ENCODE assay signal across 26 cellular contexts in genomic region chr6:1439349-1439748, GRCh38. TPM values are rescaled to one million over a fixed set of nuclear protein-coding genes. Genes with fewer than 3 reads are reported as not detected.
"Had no signal": no experiment of that assay in that cellular context is flagged by ENCODE, and none has a peak within 500 bp of the region (broad histone marks: within the 10 kb centered on the region; RNA-seq: fewer than 3 reads in every experiment).

No MANE protein-coding gene starts in this region.

- H3K4me3 ChIP-seq: adrenal gland, SK-N-MC had no signal

- DNase-seq: activated CD4-positive, alpha-beta T cell treated with anti-CD3 and anti-CD28 coated beads for 36 hours; activated CD4-positive, alpha-beta T cell treated with anti-CD3 and anti-CD28 coated beads, Interleukin-2, amount 10 ng/mL, durations not matched to agents 7 days and 5 days; activated CD4-positive, alpha-beta T cell treated with anti-CD3 and anti-CD28 coated beads, Interleukin-2, amount 50 U/mL, for 48 hours; activated CD8-positive, alpha-beta memory T cell treated with anti-CD3 and anti-CD28 coated beads, Interleukin-2, amount 50 U/mL, for 4 hours; activated gamma-delta T cell treated with Interleukin-2 at 50 U/mL for 16 hours; activated naive CD4-positive, alpha-beta T cell treated with anti-CD3 and anti-CD28 coated beads for 36 hours; activated T-cell treated with anti-CD3 and anti-CD28 coated beads for 4 hours; activated T-cell treated with anti-CD3 and anti-CD28 coated beads, Interleukin-2, amount 50 U/mL, for 4 hours; adrenal gland; central memory CD4-positive, alpha-beta T cell; Karpas-422; KBM-7; NCI-H1105; NCI-H1417 treated with DMSO at 0.1 percent for 48 hours; NCI-H1694; NCI-H1930; NCI-H2081 treated with DMSO at 0.1 percent for 48 hours; NCI-H226; NCI-H524 treated with DMSO at 0.1 percent for 48 hours; Right ventricle myocardium superior had no signal

RNA-seq across cellular contexts. Expression of gene FOXF2, which starts 50.0 kb away (rescaled TPM):
- total RNA-seq: activated CD4-positive, alpha-beta T cell treated with anti-CD3 and anti-CD28 coated beads for 36 hours; activated CD4-positive, alpha-beta T cell treated with anti-CD3 and anti-CD28 coated beads, Interleukin-2, amount 10 ng/mL, durations not matched to agents 7 days and 5 days; activated naive CD4-positive, alpha-beta T cell treated with anti-CD3 and anti-CD28 coated beads for 36 hours; activated naive CD4-positive, alpha-beta T cell treated with anti-CD3 and anti-CD28 coated beads, Interleukin-2, amount 50 U/mL, for 72 hours; activated T-helper 1 cell treated with anti-CD3 and anti-CD28 coated beads, Interleukin-12 subunit alpha, Interleukin-12 subunit beta, Interleukin-2, Interleukin-4 antibody, amounts not matched to agents 30 ng/mL and 10 ng/mL and 1 ng/mL, durations not matched to agents 14 hours and 24 hours and 36 hours; bronchial epithelial cell; OCI-LY7 had no signal
- polyA plus RNA-seq: IgD-negative memory B cell had no signal
